20 cellular contexts compared by ENCODE assay signal in the genomic region with DNA sequence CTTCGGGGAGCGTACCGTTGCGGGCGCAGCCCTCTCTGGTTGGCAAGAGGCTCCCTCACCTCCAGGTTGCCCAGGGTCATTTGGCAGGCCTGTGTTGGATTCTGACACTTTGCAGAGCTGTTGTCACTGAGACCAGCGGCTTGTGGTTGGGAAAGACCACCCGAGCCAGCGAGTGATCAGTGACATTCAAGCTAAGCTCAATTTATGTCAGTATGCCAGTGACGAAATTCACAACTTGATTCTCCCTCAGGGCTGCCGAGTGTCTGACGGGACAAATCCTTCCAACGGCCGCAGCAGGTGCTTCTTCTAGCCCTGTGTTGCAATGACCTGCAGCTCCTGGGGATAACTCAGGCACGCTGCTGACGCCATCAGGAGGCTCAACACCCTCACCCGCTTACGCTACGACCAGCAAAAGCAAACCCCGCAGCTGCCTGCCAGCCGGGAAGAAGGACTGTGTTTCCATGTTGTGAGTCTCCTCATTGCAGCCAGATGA. TPM values are rescaled to one million over a fixed set of nuclear protein-coding genes. Genes with fewer than 3 reads are reported as not detected.
"Had no signal": no experiment of that assay in that cellular context is flagged by ENCODE, and none has a peak within 500 bp of the region (broad histone marks: within the 10 kb centered on the region; RNA-seq: fewer than 3 reads in every experiment).

No MANE protein-coding gene starts in this region.

- H3K27ac ChIP-seq: brain microvascular endothelial cell, left ventricle myocardium inferior, sigmoid colon, tibial artery, vagina had no signal

- H3K4me3 ChIP-seq: left ventricle myocardium inferior, sigmoid colon, tibial artery, vagina had no signal

- H3K4me1 ChIP-seq: left ventricle myocardium inferior, sigmoid colon had no signal

- H3K36me3 ChIP-seq: brain microvascular endothelial cell, left ventricle myocardium inferior, sigmoid colon, tibial artery, vagina had no signal

- H3K9me3 ChIP-seq: tibial artery, vagina had no signal

- DNase-seq: activated CD4-positive, alpha-beta T cell treated with anti-CD3 and anti-CD28 coated beads, Interleukin-2, amount 50 U/mL, for 1 hour; activated CD8-positive, alpha-beta memory T cell treated with anti-CD3 and anti-CD28 coated beads for 24 hours; activated naive CD4-positive, alpha-beta T cell treated with Interleukin-2 at 50 U/mL for 16 hours; brain microvascular endothelial cell; dermis blood vessel endothelial cell; islet precursor cell; left ventricle myocardium inferior; mesendoderm; sigmoid colon; stimulated activated CD4-positive, alpha-beta T cell treated with anti-CD3 and anti-CD28 coated beads, Interleukin-2, amount 100 ng/mL, for 48 hours; T-cell; T1000; tibial artery had no signal

- ATAC-seq: activated CD4-positive, CD25-positive, alpha-beta regulatory T cell treated with anti-CD3 and anti-CD28 coated beads, Interleukin-2, amount 50 U/mL, for 24 hours; natural killer cell treated with Interleukin-12 subunit alpha and Interleukin-12 subunit beta and Interleukin-15 and Interleukin-18, amount 100 ng/mL, for 72 hours; stimulated activated memory B cell treated with anti-CD40 and anti-IgM and Interleukin-4, amounts not matched to agents 10 μg/mL and 1 μg/mL and 100 μg/mL, for 72 hours; T-cell had no signal

- H3K27me3 ChIP-seq: brain microvascular endothelial cell, sigmoid colon, tibial artery, vagina had no signal

RNA-seq across cellular contexts. Expression of a gene that starts 16.9 kb away (rescaled TPM):
- total RNA-seq: activated T-helper 1 cell treated with anti-CD3 and anti-CD28 coated beads, Interleukin-12 subunit alpha, Interleukin-12 subunit beta, Interleukin-2, Interleukin-4 antibody, amounts not matched to agents 30 ng/mL and 10 ng/mL and 1 ng/mL, durations not matched to agents 14 hours and 24 hours and 36 hours; dermis blood vessel endothelial cell; epithelial cell of proximal tubule; left ventricle myocardium inferior; natural killer cell treated with Interleukin-12 subunit alpha and Interleukin-12 subunit beta and Interleukin-15 and Interleukin-18, amount 100 ng/mL, for 72 hours; progenitor cell of endocrine pancreas; T-cell; vagina had no signal
- polyA plus RNA-seq: sigmoid colon had no signal
